2 cellular contexts compared by ENCODE assay signal in the genomic region with DNA sequence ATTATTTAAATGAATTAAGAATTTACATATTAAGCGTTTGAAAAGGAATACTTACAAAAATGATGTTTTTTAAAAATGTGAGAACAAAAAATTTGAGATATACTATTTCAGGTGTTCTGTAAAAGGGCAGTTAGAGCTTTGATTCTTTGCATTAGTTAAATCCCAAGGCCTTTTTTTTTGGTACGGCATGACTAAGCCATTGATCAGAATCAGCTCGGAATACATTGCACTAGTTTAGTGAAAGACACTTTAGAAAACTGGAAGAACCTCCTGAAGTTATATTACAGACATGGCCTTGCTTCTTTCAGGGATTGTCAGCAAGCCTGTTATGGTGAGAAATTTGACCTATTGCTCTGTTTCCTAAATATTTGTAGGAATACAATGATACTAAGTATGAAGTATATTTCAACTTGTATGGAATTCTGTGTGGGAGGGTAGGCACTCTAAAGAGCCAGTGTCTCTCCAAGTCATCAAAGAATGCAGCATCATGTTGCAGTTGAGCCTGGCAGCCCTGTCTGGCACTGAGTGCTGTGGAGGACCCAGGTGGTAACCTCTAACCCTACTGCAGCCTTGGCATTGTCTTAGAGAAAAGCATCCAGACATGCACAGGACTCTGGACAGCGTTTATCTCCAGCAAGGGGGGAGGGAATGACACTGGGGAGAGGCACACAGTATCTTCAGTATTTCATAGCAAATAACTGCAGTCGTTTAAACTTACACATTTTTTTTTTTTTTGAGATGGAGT.
TF ChIP-seq lines count a peak whose summit lies in the region.

No MANE protein-coding gene starts in this region.

TF ChIP-seq in GM23338, 12 proteins besides CTCF, POLR2A, EP300 and RAD21 (continued from another document):
- TF ChIP-seq, protein P1, sequence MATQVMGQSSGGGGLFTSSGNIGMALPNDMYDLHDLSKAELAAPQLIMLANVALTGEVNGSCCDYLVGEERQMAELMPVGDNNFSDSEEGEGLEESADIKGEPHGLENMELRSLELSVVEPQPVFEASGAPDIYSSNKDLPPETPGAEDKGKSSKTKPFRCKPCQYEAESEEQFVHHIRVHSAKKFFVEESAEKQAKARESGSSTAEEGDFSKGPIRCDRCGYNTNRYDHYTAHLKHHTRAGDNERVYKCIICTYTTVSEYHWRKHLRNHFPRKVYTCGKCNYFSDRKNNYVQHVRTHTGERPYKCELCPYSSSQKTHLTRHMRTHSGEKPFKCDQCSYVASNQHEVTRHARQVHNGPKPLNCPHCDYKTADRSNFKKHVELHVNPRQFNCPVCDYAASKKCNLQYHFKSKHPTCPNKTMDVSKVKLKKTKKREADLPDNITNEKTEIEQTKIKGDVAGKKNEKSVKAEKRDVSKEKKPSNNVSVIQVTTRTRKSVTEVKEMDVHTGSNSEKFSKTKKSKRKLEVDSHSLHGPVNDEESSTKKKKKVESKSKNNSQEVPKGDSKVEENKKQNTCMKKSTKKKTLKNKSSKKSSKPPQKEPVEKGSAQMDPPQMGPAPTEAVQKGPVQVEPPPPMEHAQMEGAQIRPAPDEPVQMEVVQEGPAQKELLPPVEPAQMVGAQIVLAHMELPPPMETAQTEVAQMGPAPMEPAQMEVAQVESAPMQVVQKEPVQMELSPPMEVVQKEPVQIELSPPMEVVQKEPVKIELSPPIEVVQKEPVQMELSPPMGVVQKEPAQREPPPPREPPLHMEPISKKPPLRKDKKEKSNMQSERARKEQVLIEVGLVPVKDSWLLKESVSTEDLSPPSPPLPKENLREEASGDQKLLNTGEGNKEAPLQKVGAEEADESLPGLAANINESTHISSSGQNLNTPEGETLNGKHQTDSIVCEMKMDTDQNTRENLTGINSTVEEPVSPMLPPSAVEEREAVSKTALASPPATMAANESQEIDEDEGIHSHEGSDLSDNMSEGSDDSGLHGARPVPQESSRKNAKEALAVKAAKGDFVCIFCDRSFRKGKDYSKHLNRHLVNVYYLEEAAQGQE (IDR thresholded peaks at IDR 0.05; ENCODE audit: unreplicated experiment), result no peak
- TF ChIP-seq EZH2 (IDR thresholded peaks at IDR 0.05; ENCODE audit: low read depth, unreplicated experiment) (no peak), JUNB (IDR thresholded peaks at IDR 0.05; ENCODE audit: unreplicated experiment) (no peak), STAT1 (IDR thresholded peaks at IDR 0.05; ENCODE audit: unreplicated experiment) (no peak), ZNF331 (CRISPR knock-in tag; IDR thresholded peaks at IDR 0.05; ENCODE audit: low read depth) (no peak)

TF ChIP-seq in SK-N-SH, 30 proteins besides CTCF, POLR2A, EP300 and RAD21 (continued from another document):
- 0 out of 2 replicates have a peak, but pooled peaks have one; percentile 12 for TF ChIP-seq FOSL2 (IDR thresholded peaks at IDR 0.05; ENCODE audit: borderline replicate concordance, low read depth)
- no peak for TF ChIP-seq EZH2phosphoT487 (IDR thresholded peaks at IDR 0.05; ENCODE audit: borderline replicate concordance, low read depth)
TF ChIP-seq in SK-N-SH: peak in this region for 3.
